Comparison of ENCODE assay signal across 8 cellular contexts in the genomic region with DNA sequence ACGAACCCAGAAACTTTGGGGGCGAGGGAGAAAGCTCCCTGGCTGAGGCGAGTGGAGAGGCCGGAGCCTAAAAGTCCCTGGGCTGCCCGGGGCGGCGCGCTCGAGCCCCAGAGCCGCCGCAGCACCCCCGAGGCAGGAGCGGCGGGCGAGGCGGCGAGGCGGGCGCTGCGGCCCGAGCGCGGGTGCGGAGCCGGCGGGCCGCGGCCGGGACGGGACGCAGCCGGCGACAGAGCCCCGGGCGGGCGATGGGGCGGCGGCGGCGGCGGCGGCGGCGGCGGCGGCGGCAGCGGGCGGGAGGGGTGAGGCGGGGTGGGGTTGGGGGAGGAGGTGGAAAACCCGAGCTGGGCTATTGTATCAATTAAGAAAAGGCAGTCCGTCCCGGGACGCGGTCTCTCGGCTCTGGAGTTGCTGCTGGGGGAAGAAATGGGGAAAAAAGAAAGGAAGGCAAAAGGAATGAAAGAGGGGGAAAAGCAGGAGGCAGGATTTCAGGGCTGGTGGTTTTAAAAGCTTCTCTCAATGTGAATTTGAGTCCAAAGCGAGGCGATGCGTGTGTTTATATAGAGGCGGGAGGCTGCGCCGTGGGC. TPM values are rescaled to one million over a fixed set of nuclear protein-coding genes. Genes with fewer than 3 reads are reported as not detected.
DNase-seq lines count a peak whose midpoint lies in the region; ATAC-seq, FAIRE-seq and TF ChIP-seq lines count a peak whose summit lies in the region.

No MANE protein-coding gene starts in this region.

- ATAC-seq in omental fat pad (ENCODE audit: low FRiP score) (no peak), HG03025 (IDR thresholded peaks at IDR 0.05; ENCODE audit: low FRiP score, unreplicated experiment) (no peak)

- H3K27ac ChIP-seq in SJCRH30 (peak overlapping the region; percentile 19; the same call in 1 of the 2 replicates), esophagus squamous epithelium (peak overlapping the region in 3 of 4 donors; percentile 22 to 63 (median 50)), trophoblast cell (ENCODE audit: low read depth, low read length) (no peak overlapping the region)

- no peak overlapping the region for H3K4ac ChIP-seq in trophoblast cell (ENCODE audit: low read depth, low read length)

- H2BK5ac ChIP-seq in trophoblast cell (ENCODE audit: low read depth, low read length, poor library complexity): no peak overlapping the region

- peak overlapping the region; percentile 89 for H3K4me2 ChIP-seq in trophoblast cell (ENCODE audit: low read length)

- 0 to 1% methylated on average over 26 to 34 of the region's 62 CpGs for WGBS in esophagus squamous epithelium, 2 donors
- no CpG with 5 or more reads among the region's 62 CpGs for whole genome bisulfite sequencing in trophoblast cell (ENCODE audit: extremely low coverage, insufficient coverage, insufficient read length)

- peak; percentile 52 for DNase-seq in GM20000 (ENCODE audit: low spot score)
- peak; percentile 57 to 75 for DNase-seq in SJCRH30
- DNase-seq in esophagus squamous epithelium (lab: John Stamatoyannopoulos, UW): no peak
- no peak for DNase-seq in trophoblast cell
- no peak for DNase-seq in hepatic stellate cell (ENCODE audit: low spot score)
- DNase-seq in omental fat pad (ENCODE audit: low spot score): no peak
- no peak for DNase-seq in GM12891 (ENCODE audit: insufficient read length, low spot score)

- TF ChIP-seq CTCF in GM20000 (IDR thresholded peaks at IDR 0.05; ENCODE audit: extremely low read depth, missing control alignments) (no peak), esophagus squamous epithelium (IDR thresholded peaks at IDR 0.05) (no peak), omental fat pad (IDR thresholded peaks at IDR 0.05) (no peak)

- no peak for FAIRE-seq in GM12891 (lab: Jason Lieb, UNC)

- intact Hi-C loops in esophagus squamous epithelium (cut with DNase I): loop anchor here (5.0 to 10.0 kb wide), 2 partner anchors 341 to 544 kb away; no protein-coding TSS in a partner anchor

- peaks cover 2% of the 10 kb centered on the region for H3K79me1 ChIP-seq in trophoblast cell (ENCODE audit: low read length)

- TF ChIP-seq POLR2A in esophagus squamous epithelium (IDR thresholded peaks at IDR 0.05) (no peak), GM12891 (IDR thresholded peaks at IDR 0.05; ENCODE audit: low read depth, low read length) (no peak)

- no peak overlapping the region for H2AFZ ChIP-seq in trophoblast cell (ENCODE audit: insufficient read depth, low read length, poor library complexity)

- H3K79me2 ChIP-seq in trophoblast cell (ENCODE audit: control insufficient read depth, insufficient read depth, low read length, poor library complexity): no peaks in the 10 kb centered on the region

- H4K8ac ChIP-seq in trophoblast cell (ENCODE audit: low read depth, low read length): no peak overlapping the region

- H3K27me3 ChIP-seq in SJCRH30: no peaks in the 10 kb centered on the region; the same call in 1 of the 2 replicates
- H3K27me3 ChIP-seq in esophagus squamous epithelium: peaks cover 4 to 89% (median 19%) of the 10 kb centered on the region in 4 donors
- peaks cover 53% of the 10 kb centered on the region for H3K27me3 ChIP-seq in trophoblast cell (ENCODE audit: insufficient read depth, low read length)

- no peak overlapping the region for H3K18ac ChIP-seq in trophoblast cell (ENCODE audit: low read length)

- H3K14ac ChIP-seq in trophoblast cell (ENCODE audit: low read length): no peak overlapping the region

- no peak overlapping the region for H2AK5ac ChIP-seq in trophoblast cell (ENCODE audit: low read length)

- no peaks in the 10 kb centered on the region for H3K36me3 ChIP-seq in SJCRH30
- H3K36me3 ChIP-seq in esophagus squamous epithelium: no peaks in the 10 kb centered on the region
- H3K36me3 ChIP-seq in trophoblast cell (ENCODE audit: control insufficient read depth in 1 of 2, insufficient read depth in 2 of 2, low read length in 2 of 2): no peaks in the 10 kb centered on the region

- H3K9me3 ChIP-seq in SJCRH30 (replicated peaks): no peaks in the 10 kb centered on the region
- no peaks in the 10 kb centered on the region for H3K9me3 ChIP-seq in esophagus squamous epithelium
- peaks cover 18% of the 10 kb centered on the region for H3K9me3 ChIP-seq in trophoblast cell (ENCODE audit: insufficient read depth, low read depth, low read length)

- no peak overlapping the region for H4K91ac ChIP-seq in trophoblast cell (ENCODE audit: low read depth, low read length)

- no peak overlapping the region for H3K9ac ChIP-seq in trophoblast cell (ENCODE audit: low read length)

- H3K4me1 ChIP-seq in SJCRH30: no peaks in the 10 kb centered on the region; the same call in 1 of the 2 replicates
- peaks cover 40 to 68% (median 58%) of the 10 kb centered on the region in 3 donors for H3K4me1 ChIP-seq in esophagus squamous epithelium
- H3K4me1 ChIP-seq in trophoblast cell (ENCODE audit: control insufficient read depth in 1 of 2, insufficient read depth in 2 of 2, low read length in 2 of 2): peaks cover 31 to 37% of the 10 kb centered on the region in 2 experiments

- no peak overlapping the region for H3K23ac ChIP-seq in trophoblast cell (ENCODE audit: low read length)

- H4K12ac ChIP-seq in trophoblast cell (ENCODE audit: low read depth, low read length): no peak overlapping the region

- no peak overlapping the region for H2BK120ac ChIP-seq in trophoblast cell (ENCODE audit: insufficient read depth, low read length, poor library complexity)

- H3K4me3 ChIP-seq in SJCRH30: peak overlapping the region; percentile 67
- peak overlapping the region; percentile 35 to 64 (median 45) for H3K4me3 ChIP-seq in esophagus squamous epithelium
- no peak overlapping the region for H3K4me3 ChIP-seq in trophoblast cell (ENCODE audit: low read depth, low read length)

- H2BK12ac ChIP-seq in trophoblast cell (ENCODE audit: low read length): no peak overlapping the region

TF ChIP-seq in GM12891, 5 proteins besides CTCF, POLR2A, EP300 and RAD21:
- TF ChIP-seq SPI1 (IDR thresholded peaks at IDR 0.05; ENCODE audit: low read depth, low read length): no peak
- TF ChIP-seq PAX5 (IDR thresholded peaks at IDR 0.05; ENCODE audit: insufficient read depth, low read length, severe bottlenecking): no peak
- no peak for TF ChIP-seq POU2F2 (IDR thresholded peaks at IDR 0.05; ENCODE audit: low read depth, low read length)
- TF ChIP-seq POLR2AphosphoS5 (IDR thresholded peaks at IDR 0.05; ENCODE audit: low read depth, low read length): no peak
- TF ChIP-seq TAF1 (IDR thresholded peaks at IDR 0.05; ENCODE audit: low read depth, low read length): no peak

RNA-seq across cellular contexts. Expression of a gene that starts 0.8 kb away (rescaled TPM):
- 9.7 and 11.3 TPM in 2 replicates for total RNA-seq in SJCRH30 (2014; rRNA removed; shearing (Covaris generic))
- total RNA-seq in esophagus squamous epithelium: 1 to 10 TPM in 3 of 4 donors, under 1 TPM in 1; 0.62 to 6.7 (median 1.3) TPM
- 5.7 and 5.9 TPM in 2 replicates for polyA plus RNA-seq in trophoblast cell (2013)
- 10 to 100 TPM; 10.6 to 36.6 (median 18.8) TPM for total RNA-seq in omental fat pad
- polyA plus RNA-seq in GM12891 (2012; ENCODE audit: low read depth, missing spikeins): not detected

Comparison
In these comparisons a context has a peak if more than half of its experiments do, and no peak if none do; other contexts are left out.
1. DNase-seq: peak in GM20000 (single experiment) and SJCRH30 (2 of 2); none in esophagus squamous epithelium (single experiment), trophoblast cell (0 of 2), hepatic stellate cell (single experiment), omental fat pad (single experiment) and GM12891 (single experiment).